In genomic region chr17:64411999-64412771, GRCh38 we compare ENCODE assay signal across 8 cellular contexts. TPM values are rescaled to one million over a fixed set of nuclear protein-coding genes. Genes with fewer than 3 reads are reported as not detected.
DNase-seq lines count a peak whose midpoint lies in the region; ATAC-seq and TF ChIP-seq lines count a peak whose summit lies in the region.

No MANE protein-coding gene starts in this region.

- H4K5ac ChIP-seq in IMR-90 (ENCODE audit: low read depth, low read length): no peak overlapping the region

- H3K27ac ChIP-seq in IMR-90 (ENCODE audit: insufficient read depth, low read length): no peak overlapping the region

- H3K9me3 Mint-ChIP-seq in nephron progenitor cell: no peaks in the 10 kb centered on the region
- no peaks in the 10 kb centered on the region for H3K9me3 Mint-ChIP-seq in activated T-helper 17 cell treated with anti-CD3 and anti-CD28 coated beads, Interleukin-2, amount 50 U/mL, for 72 hours

- intact Hi-C loops in IMR-90 (cut with micrococcal nuclease): no loop called here

- no peak overlapping the region for H3K14ac ChIP-seq in IMR-90 (replicated peaks; ENCODE audit: low read depth, low read length)

- H4K8ac ChIP-seq in IMR-90 (ENCODE audit: low read depth in 2 of 2, low read length in 2 of 2): no peak overlapping the region

- no peaks in the 10 kb centered on the region for H3K36me3 ChIP-seq in IMR-90 (ENCODE audit: control insufficient read depth, insufficient read depth, low read length)

- H3K27ac Mint-ChIP-seq in nephron progenitor cell: peak overlapping the region; percentile 68
- H3K27ac Mint-ChIP-seq in activated T-helper 17 cell treated with anti-CD3 and anti-CD28 coated beads, Interleukin-2, amount 50 U/mL, for 72 hours: no peak overlapping the region

- in situ Hi-C loops in IMR-90 (cut with MboI; ENCODE audit: low sequenced_read_pairs): no loop called here

- no TSS peak for BruUV-seq in IMR-90 (replicated peaks; lab: Mats Ljungman, UMichigan)

- ATAC-seq in IMR-90 (ENCODE audit: low read depth): peak; percentile 27; the same call in 1 of the 2 replicates
- ATAC-seq in activated T-helper 17 cell treated with anti-CD3 and anti-CD28 coated beads, Interleukin-2, amount 50 U/mL, for 72 hours (replicated peaks): no peak

- no peak for TF ChIP-seq CTCF in IMR-90 (conservative IDR thresholded peaks at IDR 0.05; ENCODE audit: low read depth, low read length)
- TF ChIP-seq CTCF in nephron progenitor cell (IDR thresholded peaks at IDR 0.05): no peak

- CTCF ChIA-PET in IMR-90 (lab: Yijun Ruan, JAX): no interaction called here

- H3K9ac ChIP-seq in IMR-90 (ENCODE audit: low read depth, low read length): no peak overlapping the region

- no peak overlapping the region for H3K4me3 ChIP-seq in IMR-90 (ENCODE audit: insufficient read depth, low read depth, low read length)

- no peak overlapping the region for H3K4ac ChIP-seq in IMR-90 (ENCODE audit: low read depth, low read length)

- 4% methylated on average over 5 of the region's 24 CpGs; no CpG with 5 or more reads in 1 of the 2 experiments for WGBS in IMR-90 (ENCODE audit: extremely low coverage in 2 of 2, insufficient read length in 1 of 2), 2 experiments

- H3K4me2 ChIP-seq in IMR-90 (ENCODE audit: low read depth, low read length): peak overlapping the region; percentile 17; the same call in 1 of the 2 replicates

- dilution Hi-C loops in IMR-90 (cut with HindIII; ENCODE audit: low sequenced_read_pairs, unreplicated experiment): no loop called here

- H3K27me3 ChIP-seq in IMR-90 (ENCODE audit: control insufficient read depth, insufficient read depth, low read length): peaks cover 19% of the 10 kb centered on the region

- no peak overlapping the region for H3K23ac ChIP-seq in IMR-90 (ENCODE audit: low read depth, low read length)

- H3K79me1 ChIP-seq in IMR-90 (ENCODE audit: low read depth in 1 of 2, low read length in 2 of 2): no peaks in the 10 kb centered on the region

- H2BK120ac ChIP-seq in IMR-90 (ENCODE audit: low read depth, low read length): no peak overlapping the region

- H3K4me1 ChIP-seq in IMR-90 (ENCODE audit: control insufficient read depth, insufficient read depth, low read length): peaks cover 3% of the 10 kb centered on the region; the same call in 1 of the 2 replicates

- no peak overlapping the region for H4K91ac ChIP-seq in IMR-90 (ENCODE audit: insufficient read depth, low read depth, low read length)

- peak overlapping the region; percentile 46 for H2AFZ ChIP-seq in IMR-90 (replicated peaks; ENCODE audit: low read length, poor library complexity)

- POLR2A ChIA-PET in IMR-90 (lab: Charles Lee; ENCODE audit: unreplicated experiment): no interaction called here

- peak overlapping the region; percentile 68 for H3K4me3 Mint-ChIP-seq in nephron progenitor cell
- H3K4me3 Mint-ChIP-seq in activated T-helper 17 cell treated with anti-CD3 and anti-CD28 coated beads, Interleukin-2, amount 50 U/mL, for 72 hours: no peak overlapping the region

- peaks cover 4% of the 10 kb centered on the region; the same call in 1 of the 2 replicates for H3K9me3 ChIP-seq in IMR-90 (ENCODE audit: control insufficient read depth, insufficient read depth, low read length)

- H3K9me1 ChIP-seq in IMR-90 (ENCODE audit: insufficient read depth, low read length): 0 out of 2 replicates have a peak, but pooled peaks cover 4% of the 10 kb centered on the region

- H2BK20ac ChIP-seq in IMR-90 (ENCODE audit: low read depth, low read length): no peak overlapping the region

- no peak overlapping the region for H3K18ac ChIP-seq in IMR-90 (ENCODE audit: low read depth, low read length)

- H3K36me3 Mint-ChIP-seq in nephron progenitor cell (ENCODE audit: low read depth): no peaks in the 10 kb centered on the region
- no peaks in the 10 kb centered on the region for H3K36me3 Mint-ChIP-seq in activated T-helper 17 cell treated with anti-CD3 and anti-CD28 coated beads, Interleukin-2, amount 50 U/mL, for 72 hours (ENCODE audit: low read depth)

- H2AK9ac ChIP-seq in IMR-90 (replicated peaks; ENCODE audit: low read depth, low read length, poor library complexity): no peak overlapping the region

- no peak for DNase-seq in IMR-90
- DNase-seq in SKM-1 (lab: John Stamatoyannopoulos, UW; ENCODE audit: unreplicated experiment): peak; percentile 88
- peak; percentile 18 for DNase-seq in foreskin melanocyte
- peak; percentile 53 for DNase-seq in nephron progenitor cell
- no peak for DNase-seq in DMS53 treated with DMSO at 0.1 percent for 48 hours (lab: John Stamatoyannopoulos, UW; ENCODE audit: unreplicated experiment)
- DNase-seq in cerebellar nuclear complex (lab: John Stamatoyannopoulos, UW): no peak
- DNase-seq in dedifferentiated amniotic fluid mesenchymal stem cell (ENCODE audit: extremely low spot score): no peak

- H2BK15ac ChIP-seq in IMR-90 (ENCODE audit: low read depth, low read length): no peak overlapping the region

- no peaks in the 10 kb centered on the region for H4K20me1 ChIP-seq in IMR-90 (ENCODE audit: insufficient read depth, low read length)

- TF ChIP-seq POLR2A in IMR-90 (IDR thresholded peaks at IDR 0.05; ENCODE audit: low read depth, low read length): no peak

- no peak for TF ChIP-seq RAD21 in IMR-90 (IDR thresholded peaks at IDR 0.05; ENCODE audit: low read length)

- H2AK5ac ChIP-seq in IMR-90 (ENCODE audit: low read depth, low read length): no peak overlapping the region

- H3K4me1 Mint-ChIP-seq in nephron progenitor cell: peaks cover 32% of the 10 kb centered on the region
- H3K4me1 Mint-ChIP-seq in activated T-helper 17 cell treated with anti-CD3 and anti-CD28 coated beads, Interleukin-2, amount 50 U/mL, for 72 hours: no peaks in the 10 kb centered on the region

- H3K27me3 Mint-ChIP-seq in nephron progenitor cell (ENCODE audit: low read depth, poor library complexity): peaks cover 9% of the 10 kb centered on the region
- H3K27me3 Mint-ChIP-seq in activated T-helper 17 cell treated with anti-CD3 and anti-CD28 coated beads, Interleukin-2, amount 50 U/mL, for 72 hours: no peaks in the 10 kb centered on the region

- H2BK5ac ChIP-seq in IMR-90 (ENCODE audit: low read depth, low read length, poor library complexity, severe bottlenecking): no peak overlapping the region

- no peak overlapping the region for H3K56ac ChIP-seq in IMR-90 (ENCODE audit: extremely low read depth, insufficient read depth, low read length)

TF ChIP-seq in IMR-90, 13 proteins besides CTCF, POLR2A, EP300 and RAD21:
- no peak for TF ChIP-seq RFX5 (IDR thresholded peaks at IDR 0.05; ENCODE audit: low read depth, low read length)
- no peak for TF ChIP-seq CEBPB (IDR thresholded peaks at IDR 0.05; ENCODE audit: low read depth, low read length)
- no peak for TF ChIP-seq RCOR1 (IDR thresholded peaks at IDR 0.05; ENCODE audit: insufficient replicate concordance, low read length)
- TF ChIP-seq BHLHE40 (IDR thresholded peaks at IDR 0.05; ENCODE audit: low read depth, low read length): no peak
- TF ChIP-seq, protein P1, sequence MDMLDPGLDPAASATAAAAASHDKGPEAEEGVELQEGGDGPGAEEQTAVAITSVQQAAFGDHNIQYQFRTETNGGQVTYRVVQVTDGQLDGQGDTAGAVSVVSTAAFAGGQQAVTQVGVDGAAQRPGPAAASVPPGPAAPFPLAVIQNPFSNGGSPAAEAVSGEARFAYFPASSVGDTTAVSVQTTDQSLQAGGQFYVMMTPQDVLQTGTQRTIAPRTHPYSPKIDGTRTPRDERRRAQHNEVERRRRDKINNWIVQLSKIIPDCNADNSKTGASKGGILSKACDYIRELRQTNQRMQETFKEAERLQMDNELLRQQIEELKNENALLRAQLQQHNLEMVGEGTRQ (IDR thresholded peaks at IDR 0.05; ENCODE audit: low read depth, low read length): no peak
- no peak for TF ChIP-seq MAZ (IDR thresholded peaks at IDR 0.05; ENCODE audit: borderline replicate concordance, low read depth, low read length)
- TF ChIP-seq MAFK (IDR thresholded peaks at IDR 0.05; ENCODE audit: low read depth, low read length): no peak
- no peak for TF ChIP-seq MXI1 (IDR thresholded peaks at IDR 0.05; ENCODE audit: borderline replicate concordance, low read depth, low read length)
- TF ChIP-seq SMC3 (IDR thresholded peaks at IDR 0.05; ENCODE audit: low read depth, low read length): no peak
- TF ChIP-seq FOS (IDR thresholded peaks at IDR 0.05; ENCODE audit: low read depth, low read length): no peak

RNA-seq across cellular contexts. Expression of gene PECAM1, which starts 21.5 kb away (rescaled TPM):
- total RNA-seq in IMR-90 (2012; rRNA removed): not detected in 2 replicates
- polyA plus RNA-seq in IMR-90 (2012; rRNA removed): not detected in 2 replicates
- polyA plus RNA-seq in IMR-90 (2012; cell fraction: cytosol; rRNA removed): not detected in 2 replicates
- not detected in 2 replicates for polyA plus RNA-seq in IMR-90 (2012; cell fraction: nucleus; rRNA removed; ENCODE audit: low replicate concordance)
- total RNA-seq in activated T-helper 17 cell treated with anti-CD3 and anti-CD28 coated beads, Interleukin-2, amount 50 U/mL, for 72 hours: under 1 TPM; 0.09 to 0.19 TPM

RNA-seq across cellular contexts. Expression of gene MILR1, which starts 36.7 kb away (rescaled TPM):
- 0.36 and 0.56 TPM in 2 replicates for total RNA-seq in IMR-90 (2012; rRNA removed)
- polyA plus RNA-seq in IMR-90 (2012; rRNA removed): 0.23 and 0.44 TPM in 2 replicates
- polyA plus RNA-seq in IMR-90 (2012; cell fraction: cytosol; rRNA removed): 0.05 and 1.2 TPM in 2 replicates
- 0.18 and 0.78 TPM in 2 replicates for polyA plus RNA-seq in IMR-90 (2012; cell fraction: nucleus; rRNA removed; ENCODE audit: low replicate concordance)
- not detected for total RNA-seq in activated T-helper 17 cell treated with anti-CD3 and anti-CD28 coated beads, Interleukin-2, amount 50 U/mL, for 72 hours

Comparison
In these comparisons a context has a peak if more than half of its experiments do, and no peak if none do; other contexts are left out.
1. DNase-seq: peak in SKM-1 (single experiment), foreskin melanocyte (single experiment) and nephron progenitor cell (single experiment); none in IMR-90 (single experiment), DMS53 treated with DMSO at 0.1 percent for 48 hours (single experiment), cerebellar nuclear complex (0 of 2) and dedifferentiated amniotic fluid mesenchymal stem cell (single experiment).